ENCODE assay signal across 13 cellular contexts in genomic region chr12:51884676-51885229, GRCh38. TPM values are rescaled to one million over a fixed set of nuclear protein-coding genes. Genes with fewer than 3 reads are reported as not detected.
DNase-seq lines count a peak whose midpoint lies in the region; ATAC-seq and TF ChIP-seq lines count a peak whose summit lies in the region.
"Had no signal": no experiment of that assay in that cellular context is flagged by ENCODE, and none has a peak within 500 bp of the region (broad histone marks: within the 10 kb centered on the region; RNA-seq: fewer than 3 reads in every experiment).

No MANE protein-coding gene starts in this region.

- H2AFZ ChIP-seq in ACC112 (ENCODE audit: low read length, unreplicated experiment) = no peak overlapping the region

- peaks cover 33% of the 10 kb centered on the region for H3K4me1 Mint-ChIP-seq in HFFc6 (ENCODE audit: low read depth)
- H3K4me1 Mint-ChIP-seq in stimulated activated naive B cell treated with anti-CD40 and anti-IgM and Interleukin-4, amounts not matched to agents 10 μg/mL and 1 μg/mL and 100 μg/mL, for 72 hours = peaks cover 4 to 19% of the 10 kb centered on the region in 2 donors

- no peak overlapping the region for H3K4me3 ChIP-seq in ACC112 (ENCODE audit: low read depth, low read length)
- H3K4me3 ChIP-seq: lung, tibial nerve had no signal

- H3K27ac ChIP-seq in ACC112 (ENCODE audit: low read depth, low read length) = peak overlapping the region; percentile 70; the same call in 1 of the 2 replicates
- H3K27ac ChIP-seq: VCaP had no signal

- H3K79me2 ChIP-seq in ACC112 (ENCODE audit: control insufficient read depth, insufficient read depth, low read length, unreplicated experiment) = no peaks in the 10 kb centered on the region

- ATAC-seq in Right ventricle myocardium inferior = no peak
- no peak for ATAC-seq in stimulated activated naive B cell treated with anti-CD40 and anti-IgM and Interleukin-4, amounts not matched to agents 10 μg/mL and 1 μg/mL and 100 μg/mL, for 72 hours (replicated peaks)
- ATAC-seq: activated T-cell treated with anti-CD3 and anti-CD28 coated beads, Interleukin-2, amount 50 U/mL, for 4 hours had no signal

- DNase-seq in HFFc6 = peak; percentile 63
- peak; percentile 93 for DNase-seq in amniotic epithelial cell (ENCODE audit: low read depth)
- peak; percentile 79 for DNase-seq in kidney tubule cell (ENCODE audit: low spot score)
- DNase-seq in Right ventricle myocardium inferior (ENCODE audit: missing footprints) = no peak
- no peak for DNase-seq in T-helper 9 cell
- no peak for DNase-seq in stimulated activated naive B cell treated with anti-CD40 and anti-IgM and Interleukin-4, amounts not matched to agents 10 μg/mL and 1 μg/mL and 100 μg/mL, for 72 hours
- DNase-seq in glomerular visceral epithelial cell (ENCODE audit: extremely low spot score) = no peak
- DNase-seq: activated T-cell treated with anti-CD3 and anti-CD28 coated beads, Interleukin-2, amount 50 U/mL, for 4 hours; NCI-H2171 treated with DMSO at 0.1 percent for 48 hours had no signal

- H3K27ac Mint-ChIP-seq in HFFc6 = peak overlapping the region; percentile 95
- H3K27ac Mint-ChIP-seq in stimulated activated naive B cell treated with anti-CD40 and anti-IgM and Interleukin-4, amounts not matched to agents 10 μg/mL and 1 μg/mL and 100 μg/mL, for 72 hours = no peak overlapping the region

- H3K9me3 Mint-ChIP-seq in HFFc6 = no peaks in the 10 kb centered on the region
- H3K9me3 Mint-ChIP-seq in stimulated activated naive B cell treated with anti-CD40 and anti-IgM and Interleukin-4, amounts not matched to agents 10 μg/mL and 1 μg/mL and 100 μg/mL, for 72 hours = peaks cover 0 to 4% of the 10 kb centered on the region in 2 donors
- H3K9me3 Mint-ChIP-seq: activated T-cell treated with anti-CD3 and anti-CD28 coated beads, Interleukin-2, amount 50 U/mL, for 4 hours had no signal

- H3K4me1 ChIP-seq in ACC112 (ENCODE audit: control insufficient read depth, insufficient read depth, low read length, unreplicated experiment) = peaks cover 9% of the 10 kb centered on the region

- no peaks in the 10 kb centered on the region for H3K27me3 ChIP-seq in ACC112 (ENCODE audit: insufficient read depth, low read length)
- H3K27me3 ChIP-seq: tibial nerve had no signal

- H3K27me3 Mint-ChIP-seq in HFFc6 (ENCODE audit: insufficient read depth) = no peaks in the 10 kb centered on the region
- H3K27me3 Mint-ChIP-seq in stimulated activated naive B cell treated with anti-CD40 and anti-IgM and Interleukin-4, amounts not matched to agents 10 μg/mL and 1 μg/mL and 100 μg/mL, for 72 hours = peaks cover 5 to 6% of the 10 kb centered on the region in 2 donors

- intact Hi-C loops in Right ventricle myocardium inferior (cut with DNase I) = no loop called here

- peaks cover 5% of the 10 kb centered on the region for H3K36me3 ChIP-seq in ACC112 (ENCODE audit: insufficient read depth, low read length)
- H3K36me3 ChIP-seq: tibial nerve had no signal

- peaks cover 8% of the 10 kb centered on the region; the same call in 1 of the 2 replicates for H3K36me3 Mint-ChIP-seq in HFFc6 (ENCODE audit: low read depth)
- no peaks in the 10 kb centered on the region for H3K36me3 Mint-ChIP-seq in stimulated activated naive B cell treated with anti-CD40 and anti-IgM and Interleukin-4, amounts not matched to agents 10 μg/mL and 1 μg/mL and 100 μg/mL, for 72 hours

- TF ChIP-seq CTCF in HFFc6 (IDR thresholded peaks at IDR 0.05) = no peak

- H3K4me3 Mint-ChIP-seq in HFFc6 = no peak overlapping the region; the same call in 1 of the 2 replicates
- H3K4me3 Mint-ChIP-seq in stimulated activated naive B cell treated with anti-CD40 and anti-IgM and Interleukin-4, amounts not matched to agents 10 μg/mL and 1 μg/mL and 100 μg/mL, for 72 hours = no peak overlapping the region
- H3K4me3 Mint-ChIP-seq: activated T-cell treated with anti-CD3 and anti-CD28 coated beads, Interleukin-2, amount 50 U/mL, for 4 hours had no signal

RNA-seq across cellular contexts. Expression of gene ANKRD33, which starts 3.1 kb away (rescaled TPM):
- total RNA-seq in HFFc6 (2021; fragmentation: NEBNext Ultra II Directional; extraction: Animal tissue kit (Norgen Biotek cat#: 25700)) = not detected
- total RNA-seq in Right ventricle myocardium inferior = not detected
- total RNA-seq: activated T-cell treated with anti-CD3 and anti-CD28 coated beads, Interleukin-2, amount 50 U/mL, for 4 hours had no signal

RNA-seq across cellular contexts. Expression of gene ACVRL1, which starts 22.6 kb away (rescaled TPM):
- total RNA-seq in HFFc6 (2021; fragmentation: NEBNext Ultra II Directional; extraction: Animal tissue kit (Norgen Biotek cat#: 25700)) = 10 to 100 TPM in 3 of 6 experiments, 1 to 10 TPM in 3; 5.4 to 13.5 (median 10.0) TPM
- 49.6 TPM for total RNA-seq in Right ventricle myocardium inferior

RNA-seq across cellular contexts. Expression of gene FIGNL2, which starts 36.2 kb away (rescaled TPM):
- total RNA-seq in HFFc6 (2021; fragmentation: NEBNext Ultra II Directional; extraction: Animal tissue kit (Norgen Biotek cat#: 25700)) = not detected
- 0.22 TPM for total RNA-seq in Right ventricle myocardium inferior

Comparison
In these comparisons a context has a peak if more than half of its experiments do, and no peak if none do; other contexts are left out.
1. DNase-seq: peak in HFFc6 (single experiment), amniotic epithelial cell (single experiment) and kidney tubule cell (single experiment); none in Right ventricle myocardium inferior (single experiment), T-helper 9 cell (single experiment), stimulated activated naive B cell treated with anti-CD40 and anti-IgM and Interleukin-4, amounts not matched to agents 10 μg/mL and 1 μg/mL and 100 μg/mL, for 72 hours (single experiment) and glomerular visceral epithelial cell (single experiment).